30 cellular contexts compared by ENCODE assay signal in genomic region chr9:84894859-84895258, GRCh38.
DNase-seq lines count a peak whose midpoint lies in the region; ATAC-seq and TF ChIP-seq lines count a peak whose summit lies in the region.
"Had no signal": no experiment of that assay in that cellular context is flagged by ENCODE, and none has a peak within 500 bp of the region (broad histone marks: within the 10 kb centered on the region; RNA-seq: fewer than 3 reads in every experiment).

No MANE protein-coding gene starts in this region.

- no peak overlapping the region for H3K4me3 Mint-ChIP-seq in endodermal cell
- H3K4me3 Mint-ChIP-seq: CD4-positive, alpha-beta memory T cell had no signal

- H3K27me3 Mint-ChIP-seq in endodermal cell (ENCODE audit: insufficient read depth), result no peaks in the 10 kb centered on the region
- H3K27me3 Mint-ChIP-seq: CD4-positive, alpha-beta memory T cell had no signal

- H3K27ac Mint-ChIP-seq in endodermal cell, result no peak overlapping the region
- H3K27ac Mint-ChIP-seq: CD4-positive, alpha-beta memory T cell had no signal

- 53% methylated on average over 2 of the region's 2 CpGs; no CpG with 5 or more reads in 1 of the 2 experiments for WGBS in endodermal cell (ENCODE audit: insufficient coverage in 1 of 2, insufficient read length in 1 of 2), 2 experiments

- H3K9ac ChIP-seq in endodermal cell (ENCODE audit: extremely low read depth, low read length, poor library complexity, severe bottlenecking) (no peak overlapping the region), mucosa of rectum (ENCODE audit: low read depth in 1 of 2, low read length in 2 of 2) (no peak overlapping the region)

- H3K36me3 Mint-ChIP-seq in endodermal cell (ENCODE audit: low read depth), result no peaks in the 10 kb centered on the region
- H3K36me3 Mint-ChIP-seq: CD4-positive, alpha-beta memory T cell had no signal

- no peaks in the 10 kb centered on the region for H3K9me3 Mint-ChIP-seq in endodermal cell
- H3K9me3 Mint-ChIP-seq: CD4-positive, alpha-beta memory T cell had no signal

- peaks cover 8% of the 10 kb centered on the region for H3K4me1 Mint-ChIP-seq in endodermal cell
- H3K4me1 Mint-ChIP-seq: CD4-positive, alpha-beta memory T cell had no signal

- DNase-seq in NCI-H146 (lab: John Stamatoyannopoulos, UW) (peak; percentile 74), NCI-H748 (lab: John Stamatoyannopoulos, UW; ENCODE audit: unreplicated experiment) (peak; percentile 39), endodermal cell (no peak), activated gamma-delta T cell treated with Interleukin-2 at 50 U/mL for 16 hours (no peak)
- DNase-seq in effector CD4-positive, alpha-beta T cell, result no peak
- no peak for DNase-seq in activated naive CD4-positive, alpha-beta T cell treated with Interleukin-2 at 50 U/mL for 16 hours
- DNase-seq: C1 segment of cervical spinal cord; CD4-positive, alpha-beta memory T cell; COR-L47; DMS79; EL; GDM1; GOT3; HCEC 1CT; IMR-90; KG1; MM.1S; NCI-H1048; NCI-H1436; NCI-H2029 treated with DMSO at 0.1 percent for 48 hours; NCI-H2171 treated with DMSO at 0.1 percent for 48 hours; NCI-H446; NCI-H524 treated with DMSO at 0.1 percent for 48 hours; Right ventricle myocardium superior; RPMI8226 had no signal

- H3K36me3 ChIP-seq in endodermal cell (ENCODE audit: control insufficient read depth, insufficient read depth, low read length) (no peaks in the 10 kb centered on the region), mucosa of rectum (ENCODE audit: control insufficient read depth in 2 of 2, insufficient read depth in 2 of 2, low read length in 2 of 2) (no peaks in the 10 kb centered on the region)
- H3K36me3 ChIP-seq: SJSA1 had no signal

- ATAC-seq in GM18907 (IDR thresholded peaks at IDR 0.05; ENCODE audit: unreplicated experiment), result no peak
- ATAC-seq: A549, GM12878 had no signal

- H3K4me3 ChIP-seq in endodermal cell (ENCODE audit: low read length), result no peak overlapping the region
- H3K4me3 ChIP-seq in mucosa of rectum (ENCODE audit: low read length in 2 of 2), result no peak overlapping the region
- H3K4me3 ChIP-seq: A549, GM12878, SJSA1 had no signal

- H3K4me1 ChIP-seq in endodermal cell (ENCODE audit: control insufficient read depth, insufficient read depth, low read length) (peaks cover 3% of the 10 kb centered on the region), mucosa of rectum (ENCODE audit: control insufficient read depth in 2 of 2, insufficient read depth in 2 of 2, low read length in 2 of 2) (peaks cover 0 to 22% of the 10 kb centered on the region in 2 donors)
- H3K4me1 ChIP-seq: A549, SJSA1 had no signal

- no peak for TF ChIP-seq CTCF in endodermal cell (conservative IDR thresholded peaks at IDR 0.05)

- peak overlapping the region; percentile 56 for H3K27ac ChIP-seq in endodermal cell (ENCODE audit: low read depth, low read length)
- H3K27ac ChIP-seq in mucosa of rectum (ENCODE audit: low read depth in 2 of 2, low read length in 2 of 2), result peak overlapping the region; percentile 27 to 46
- H3K27ac ChIP-seq: A549, SJSA1 had no signal

- H3K27me3 ChIP-seq in endodermal cell (ENCODE audit: control insufficient read depth, insufficient read depth, low read length, poor library complexity, severe bottlenecking) (no peaks in the 10 kb centered on the region), mucosa of rectum (ENCODE audit: control insufficient read depth in 2 of 2, insufficient read depth in 2 of 2, low read length in 2 of 2) (no peaks in the 10 kb centered on the region)
- H3K27me3 ChIP-seq: SJSA1 had no signal

- H3K9me3 ChIP-seq in endodermal cell (ENCODE audit: control insufficient read depth, low read length), result no peaks in the 10 kb centered on the region
- H3K9me3 ChIP-seq in mucosa of rectum (ENCODE audit: control insufficient read depth in 2 of 2, low read length in 2 of 2), result no peaks in the 10 kb centered on the region
- H3K9me3 ChIP-seq: A549, SJSA1 had no signal

Comparison
In these comparisons a context has a peak if more than half of its experiments do, and no peak if none do; other contexts are left out.
1. DNase-seq: peak in NCI-H146 (single experiment) and NCI-H748 (single experiment); none in endodermal cell (single experiment), activated gamma-delta T cell treated with Interleukin-2 at 50 U/mL for 16 hours (single experiment), effector CD4-positive, alpha-beta T cell (single experiment) and activated naive CD4-positive, alpha-beta T cell treated with Interleukin-2 at 50 U/mL for 16 hours (single experiment).